In the genomic region with DNA sequence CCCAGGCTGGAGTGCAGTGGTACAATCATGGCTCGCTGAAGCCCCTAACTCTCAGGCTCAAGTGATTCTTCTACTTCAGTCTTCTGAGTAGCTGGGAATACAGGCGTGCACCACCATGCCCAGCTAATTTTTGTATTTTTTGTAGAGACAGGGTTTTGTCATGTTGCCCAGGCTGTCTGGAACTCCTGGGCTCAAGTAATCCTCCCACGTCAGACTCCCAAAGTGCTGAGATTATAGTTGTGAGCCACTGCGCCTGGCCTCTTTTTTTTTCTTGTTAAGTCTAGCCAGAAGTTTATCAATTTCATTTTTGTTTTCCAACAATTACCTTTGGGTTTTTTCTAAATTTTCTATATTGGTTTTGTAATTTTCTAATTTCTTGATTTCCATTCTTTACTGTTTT, we compare ENCODE assay signal across 18 cellular contexts.
DNase-seq lines count a peak whose midpoint lies in the region; FAIRE-seq and TF ChIP-seq lines count a peak whose summit lies in the region.
"Had no signal": no experiment of that assay in that cellular context is flagged by ENCODE, and none has a peak within 500 bp of the region (broad histone marks: within the 10 kb centered on the region; RNA-seq: fewer than 3 reads in every experiment).

No MANE protein-coding gene starts in this region.

- H3K36me3 Mint-ChIP-seq in mesothelial cell of epicardium: no peaks in the 10 kb centered on the region
- H3K36me3 Mint-ChIP-seq: CD8-positive, alpha-beta T cell had no signal

- H3K4me3 ChIP-seq in MG63: no peak overlapping the region
- H3K4me3 ChIP-seq in ascending aorta: no peak overlapping the region
- no peak overlapping the region for H3K4me3 ChIP-seq in mesendoderm (ENCODE audit: low read length)
- H3K4me3 ChIP-seq in dorsolateral prefrontal cortex: no peak overlapping the region
- H3K4me3 ChIP-seq: BLaER1 treated with 17β-estradiol and CSF1 and Interleukin-3, amounts not matched to agents 10 nM and 100 nM; GM23248 had no signal

- H3K27me3 ChIP-seq in MG63: no peaks in the 10 kb centered on the region
- no peaks in the 10 kb centered on the region for H3K27me3 ChIP-seq in ascending aorta
- H3K27me3 ChIP-seq in mesendoderm (ENCODE audit: insufficient read depth, low read length, poor library complexity): no peaks in the 10 kb centered on the region
- H3K27me3 ChIP-seq in dorsolateral prefrontal cortex: no peaks in the 10 kb centered on the region
- H3K27me3 ChIP-seq: BLaER1 treated with 17β-estradiol and CSF1 and Interleukin-3, amounts not matched to agents 10 nM and 100 nM had no signal

- no peak overlapping the region for H3K4me3 Mint-ChIP-seq in mesothelial cell of epicardium
- H3K4me3 Mint-ChIP-seq: B cell; CD8-positive, alpha-beta T cell had no signal

- H3K9me3 Mint-ChIP-seq in mesothelial cell of epicardium: no peaks in the 10 kb centered on the region
- H3K9me3 Mint-ChIP-seq: CD8-positive, alpha-beta T cell had no signal

- H3K18ac ChIP-seq in mesendoderm (ENCODE audit: low read length): no peak overlapping the region

- H2BK120ac ChIP-seq in mesendoderm (ENCODE audit: low read depth, low read length): no peak overlapping the region

- H3K27ac Mint-ChIP-seq in mesothelial cell of epicardium: no peak overlapping the region
- H3K27ac Mint-ChIP-seq: B cell; CD8-positive, alpha-beta T cell had no signal

- H3K36me3 ChIP-seq in MG63: no peaks in the 10 kb centered on the region
- no peaks in the 10 kb centered on the region for H3K36me3 ChIP-seq in ascending aorta
- H3K36me3 ChIP-seq in mesendoderm (ENCODE audit: control insufficient read depth, insufficient read depth, low read length): no peaks in the 10 kb centered on the region
- H3K36me3 ChIP-seq: BLaER1 treated with 17β-estradiol and CSF1 and Interleukin-3, amounts not matched to agents 10 nM and 100 nM had no signal

- intact Hi-C loops in ascending aorta (cut with DNase I) (no loop called here), dorsolateral prefrontal cortex (cut with DNase I) (no loop called here)

- no peak overlapping the region for H3K23ac ChIP-seq in mesendoderm (ENCODE audit: low read length)

- H3K56ac ChIP-seq in mesendoderm (ENCODE audit: low read length): no peak overlapping the region

- peak overlapping the region; percentile 47 to 55 for H3K27ac ChIP-seq in ascending aorta
- H3K27ac ChIP-seq in mesendoderm (ENCODE audit: low read depth, low read length): no peak overlapping the region
- H3K27ac ChIP-seq in dorsolateral prefrontal cortex: no peak overlapping the region
- H3K27ac ChIP-seq: BLaER1 treated with 17β-estradiol and CSF1 and Interleukin-3, amounts not matched to agents 10 nM and 100 nM; GM23248 had no signal

- peaks cover 22% of the 10 kb centered on the region for H3K4me1 Mint-ChIP-seq in mesothelial cell of epicardium
- H3K4me1 Mint-ChIP-seq: B cell had no signal

- peak overlapping the region; percentile 56 for H4K8ac ChIP-seq in mesendoderm (ENCODE audit: low read depth, low read length)

- no CpG with 5 or more reads among the region's 4 CpGs for WGBS in mesendoderm (ENCODE audit: extremely low coverage, insufficient coverage, low lambda C conversion rate)

- DNase-seq in MG63: peak; percentile 23
- no peak for DNase-seq in ascending aorta (ENCODE audit: low spot score in 2 of 2)
- DNase-seq in mesendoderm: no peak
- peak; percentile 3 for DNase-seq in stromal cell of bone marrow (ENCODE audit: low read depth)
- no peak for DNase-seq in mesothelial cell of epicardium (ENCODE audit: low spot score in 2 of 2, unreplicated experiment in 2 of 2)
- DNase-seq in frontal cortex (ENCODE audit: low spot score in 2 of 2): no peak
- no peak for DNase-seq in dorsolateral prefrontal cortex
- DNase-seq: CD8-positive, alpha-beta T cell; GM23248; HCEC 1CT; IMR-90 had no signal

- H3K9ac ChIP-seq in mesendoderm (ENCODE audit: low read length): no peak overlapping the region
- H3K9ac ChIP-seq: BLaER1 treated with 17β-estradiol and CSF1 and Interleukin-3, amounts not matched to agents 10 nM and 100 nM; GM23248 had no signal

- H3K79me1 ChIP-seq in mesendoderm (ENCODE audit: low read length): no peaks in the 10 kb centered on the region

- H3K4ac ChIP-seq in mesendoderm (ENCODE audit: low read depth, low read length): no peak overlapping the region

- no peaks in the 10 kb centered on the region for H3K27me3 Mint-ChIP-seq in mesothelial cell of epicardium (ENCODE audit: low read depth)

- no peak for FAIRE-seq in frontal cortex (lab: Jason Lieb, UNC)
- FAIRE-seq: G401.6, GM12892, GM18507, H54, HTR-8/SVneo had no signal

- no peaks in the 10 kb centered on the region for H3K79me2 ChIP-seq in mesendoderm (ENCODE audit: control insufficient read depth, insufficient read depth, low read length)

- no peak overlapping the region for H3K4me2 ChIP-seq in mesendoderm (ENCODE audit: low read length)
- H3K4me2 ChIP-seq: BLaER1 treated with 17β-estradiol and CSF1 and Interleukin-3, amounts not matched to agents 10 nM and 100 nM had no signal

- H3K9me3 ChIP-seq in MG63 (no peaks in the 10 kb centered on the region), ascending aorta (no peaks in the 10 kb centered on the region)
- H3K9me3 ChIP-seq: BLaER1 treated with 17β-estradiol and CSF1 and Interleukin-3, amounts not matched to agents 10 nM and 100 nM had no signal

- no peak overlapping the region for H2BK15ac ChIP-seq in mesendoderm (replicated peaks; ENCODE audit: low read depth)

- peaks cover 0 to 9% of the 10 kb centered on the region in 2 donors for H3K4me1 ChIP-seq in ascending aorta
- H3K4me1 ChIP-seq in mesendoderm (ENCODE audit: control insufficient read depth, low read depth, low read length): no peaks in the 10 kb centered on the region
- H3K4me1 ChIP-seq: BLaER1 treated with 17β-estradiol and CSF1 and Interleukin-3, amounts not matched to agents 10 nM and 100 nM had no signal

- no peak overlapping the region for H2BK5ac ChIP-seq in mesendoderm (ENCODE audit: low read length)

- H2AK5ac ChIP-seq in mesendoderm (ENCODE audit: low read length): no peak overlapping the region

- no peak for TF ChIP-seq CTCF in ascending aorta (IDR thresholded peaks at IDR 0.05)
- TF ChIP-seq CTCF in mesothelial cell of epicardium (IDR thresholded peaks at IDR 0.05; ENCODE audit: unreplicated experiment): no peak
- no peak for TF ChIP-seq CTCF in dorsolateral prefrontal cortex (IDR thresholded peaks at IDR 0.05 in 54 of 56, conservative IDR thresholded peaks at IDR 0.05 in 2 of 56; ENCODE audit: low read depth in 1 of 56, partially characterized antibody in 56 of 56)

- no peak overlapping the region for H4K5ac ChIP-seq in mesendoderm (ENCODE audit: low read length)

Comparison
In these comparisons a context has a peak if more than half of its experiments do, and no peak if none do; other contexts are left out.
1. DNase-seq: peak in MG63 (single experiment) and stromal cell of bone marrow (single experiment); none in ascending aorta (0 of 2), mesendoderm (single experiment), mesothelial cell of epicardium (0 of 2), frontal cortex (0 of 2) and dorsolateral prefrontal cortex (0 of 10).
2. H3K27ac ChIP-seq: peak in ascending aorta (2 of 2); none in mesendoderm (single experiment) and dorsolateral prefrontal cortex (0 of 59).